9 cellular contexts compared by ENCODE assay signal in the genomic region with DNA sequence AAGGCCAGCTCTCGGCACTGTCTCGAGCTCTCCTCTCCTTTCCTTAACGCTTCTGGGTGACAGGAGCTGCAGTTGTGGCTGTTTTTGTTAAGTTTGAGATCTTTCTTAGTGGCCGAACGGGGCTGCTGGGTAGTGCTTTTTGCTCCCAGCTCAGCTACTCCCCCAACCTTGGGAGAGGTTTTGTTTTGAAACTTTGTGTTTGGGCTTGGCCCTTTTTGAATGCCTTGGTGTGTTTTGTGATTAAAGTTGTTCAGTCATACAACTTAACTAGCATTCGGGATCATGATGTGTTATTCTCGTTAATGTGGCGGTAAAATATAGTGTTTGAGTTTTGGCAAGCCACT. TPM values are rescaled to one million over a fixed set of nuclear protein-coding genes. Genes with fewer than 3 reads are reported as not detected.
DNase-seq lines count a peak whose midpoint lies in the region; ATAC-seq, FAIRE-seq and TF ChIP-seq lines count a peak whose summit lies in the region.
"Had no signal": no experiment of that assay in that cellular context is flagged by ENCODE, and none has a peak within 500 bp of the region (broad histone marks: within the 10 kb centered on the region; RNA-seq: fewer than 3 reads in every experiment).

No MANE protein-coding gene starts in this region.

- H3K9me1 ChIP-seq in IMR-90 (ENCODE audit: insufficient read depth, low read length) (0 out of 2 replicates have a peak, but pooled peaks cover 2% of the 10 kb centered on the region), K562 (ENCODE audit: control insufficient read depth, insufficient read depth, low read length) (no peaks in the 10 kb centered on the region)

- peaks cover 4% of the 10 kb centered on the region for H3K9me3 ChIP-seq in IMR-90 (ENCODE audit: control insufficient read depth, insufficient read depth, low read length)
- H3K9me3 ChIP-seq in K562 (replicated peaks; ENCODE audit: control insufficient read depth, insufficient read depth, low read depth, low read length) = peaks cover 5% of the 10 kb centered on the region
- no peaks in the 10 kb centered on the region for H3K9me3 ChIP-seq in liver (ENCODE audit: control insufficient read depth in 4 of 4, low read length in 3 of 4)
- no peaks in the 10 kb centered on the region for H3K9me3 ChIP-seq in transverse colon

- H3K56ac ChIP-seq in IMR-90 (ENCODE audit: extremely low read depth, insufficient read depth, low read length) = peak overlapping the region; percentile 67; the same call in 1 of the 2 replicates

- H3K9ac ChIP-seq in IMR-90 (ENCODE audit: low read depth, low read length) (peak overlapping the region; percentile 76), K562 (ENCODE audit: insufficient read depth in 1 of 2, low read depth in 2 of 2, low read length in 2 of 2) (peak overlapping the region; percentile 97), liver (ENCODE audit: low read depth in 1 of 2, low read length in 2 of 2) (peak overlapping the region; percentile 86 to 97)

- peak overlapping the region; percentile 53 for H3K14ac ChIP-seq in IMR-90 (replicated peaks; ENCODE audit: low read depth, low read length)

- dilution Hi-C loops in IMR-90 (cut with HindIII; ENCODE audit: low sequenced_read_pairs, unreplicated experiment) = no loop called here

- no peak overlapping the region for H2BK120ac ChIP-seq in IMR-90 (ENCODE audit: low read depth, low read length)

- H4K91ac ChIP-seq in IMR-90 (ENCODE audit: insufficient read depth, low read depth, low read length) = peak overlapping the region; percentile 21; the same call in 1 of the 2 replicates

- peaks cover 39% of the 10 kb centered on the region for H4K20me1 ChIP-seq in IMR-90 (ENCODE audit: insufficient read depth, low read length)
- peaks cover 20% of the 10 kb centered on the region for H4K20me1 ChIP-seq in K562 (replicated peaks; ENCODE audit: control insufficient read depth, insufficient read depth, low read length)

- intact Hi-C loops in IMR-90 (cut with micrococcal nuclease) = no loop called here
- intact Hi-C loops in K562 (cut with micrococcal nuclease) = loop anchor here (2.0 to 5.0 kb wide), 2 partner anchors 15 to 171 kb away; partner anchors contain the start of gene FAM53C
- intact Hi-C loops in transverse colon (cut with DNase I; ENCODE audit: low total_unique reads) = no loop called here

- H2BK15ac ChIP-seq in IMR-90 (ENCODE audit: low read depth, low read length) = no peak overlapping the region

- TF ChIP-seq POLR2A in IMR-90 (IDR thresholded peaks at IDR 0.05; ENCODE audit: low read depth, low read length) = no peak; the same call in 1 of the 2 replicates
- no peak for TF ChIP-seq POLR2A in K562 (conservative IDR thresholded peaks at IDR 0.05)
- TF ChIP-seq POLR2A in transverse colon (IDR thresholded peaks at IDR 0.05) = peak; percentile 65

- peak; percentile 57 for DNase-seq in AG20443 (ENCODE audit: low spot score)
- no peak for DNase-seq in IMR-90
- no peak for DNase-seq in K562 (ENCODE audit: extremely low read depth in 1 of 4, low spot score in 3 of 4)
- DNase-seq in transverse colon = no peak
- no peak for DNase-seq in NCI-H2107 (lab: John Stamatoyannopoulos, UW)

- CTCF ChIA-PET in IMR-90 (lab: Yijun Ruan, JAX) = interaction anchor here (0.8 to 2.8 kb wide), 5 partner anchors 12 to 159 kb away, joined by 3 to 24 read pairs (median 4); no protein-coding TSS in a partner anchor
- CTCF ChIA-PET in K562 (lab: Yijun Ruan, JAX; ENCODE audit: low intra/inter-chr PET ratio) = interaction anchor here (0.6 to 2.6 kb wide), 2 partner anchors 15 to 90 kb away, joined by 4 to 31 read pairs; partner anchors contain the start of gene FAM53C

- peak overlapping the region; percentile 40; the same call in 1 of the 2 replicates for H4K5ac ChIP-seq in IMR-90 (ENCODE audit: low read depth, low read length)

- H3K4me3 ChIP-seq in IMR-90 (ENCODE audit: insufficient read depth, low read depth, low read length) = peak overlapping the region; percentile 73
- H3K4me3 ChIP-seq in K562 = peak overlapping the region; percentile 96
- peak overlapping the region; percentile 87 to 99 (median 90) for H3K4me3 ChIP-seq in liver (ENCODE audit: low read depth in 1 of 3, low read length in 3 of 3)
- peak overlapping the region; percentile 90 to 100 (median 97) for H3K4me3 ChIP-seq in transverse colon

- ATAC-seq in IMR-90 (ENCODE audit: low read depth) (no peak), K562 (no peak), GM21619 (IDR thresholded peaks at IDR 0.05; ENCODE audit: unreplicated experiment) (no peak), esophagus mucosa (no peak)

- peak overlapping the region; percentile 55; the same call in 1 of the 2 replicates for H3K4ac ChIP-seq in IMR-90 (ENCODE audit: low read depth, low read length)

- FAIRE-seq in K562 (lab: Jason Lieb, UNC) = peak; percentile 85
- FAIRE-seq: islet of Langerhans had no signal

- peaks cover 6 to 27% of the 10 kb centered on the region in 2 experiments; a peak in 3 of 4 replicates for H3K79me1 ChIP-seq in IMR-90 (ENCODE audit: low read depth in 1 of 2, low read length in 2 of 2)

- peak overlapping the region in 1 of 2 experiments; percentile 61; a peak in 1 of 4 replicates for H4K8ac ChIP-seq in IMR-90 (ENCODE audit: low read depth in 2 of 2, low read length in 2 of 2)

- no peak for TF ChIP-seq CTCF in IMR-90 (conservative IDR thresholded peaks at IDR 0.05; ENCODE audit: low read depth, low read length)
- no peak for TF ChIP-seq CTCF in K562 (IDR thresholded peaks at IDR 0.05 in 2 of 3, conservative IDR thresholded peaks at IDR 0.05 in 1 of 3; ENCODE audit: insufficient read depth in 2 of 3, low read depth in 1 of 3, low read length in 3 of 3)
- TF ChIP-seq CTCF in liver (IDR thresholded peaks at IDR 0.05; ENCODE audit: low read depth, low read length, missing input control) = no peak
- TF ChIP-seq CTCF in transverse colon (IDR thresholded peaks at IDR 0.05) = no peak

- BruUV-seq in IMR-90 (replicated peaks; lab: Mats Ljungman, UMichigan) (no TSS peak), K562 (replicated peaks; lab: Mats Ljungman, UMichigan) (no TSS peak)

- peak overlapping the region; percentile 86 for H2BK5ac ChIP-seq in IMR-90 (ENCODE audit: low read depth, low read length, poor library complexity, severe bottlenecking)

- 0% methylated on average over 1 of the region's 8 CpGs; no CpG with 5 or more reads in 1 of the 2 experiments for WGBS in IMR-90 (ENCODE audit: extremely low coverage in 2 of 2, insufficient read length in 1 of 2), 2 experiments
- WGBS in K562 (ENCODE audit: insufficient coverage, low coverage, missing lambda C conversion rate) = 0% methylated on average over 8 of the region's 8 CpGs
- 1% methylated on average over 8 of the region's 8 CpGs for WGBS in liver
- WGBS in transverse colon (ENCODE audit: low coverage in 1 of 2), 2 donors = 0 to 1% methylated on average over 3 to 8 of the region's 8 CpGs

- H3K79me2 ChIP-seq in K562 (ENCODE audit: control insufficient read depth, insufficient read depth, low read length) = peaks cover 59% of the 10 kb centered on the region

- H3K27me3 ChIP-seq in IMR-90 (ENCODE audit: control insufficient read depth, insufficient read depth, low read length) (no peaks in the 10 kb centered on the region), K562 (ENCODE audit: control insufficient read depth in 2 of 2, insufficient read depth in 2 of 2, low read length in 2 of 2) (no peaks in the 10 kb centered on the region), liver (ENCODE audit: control insufficient read depth in 4 of 4, insufficient read depth in 4 of 4, low read length in 3 of 4) (no peaks in the 10 kb centered on the region), transverse colon (no peaks in the 10 kb centered on the region)

- H3K18ac ChIP-seq in IMR-90 (ENCODE audit: low read depth, low read length) = no peak overlapping the region; the same call in none of the 2 replicates

- H2AK5ac ChIP-seq in IMR-90 (ENCODE audit: low read depth, low read length) = no peak overlapping the region

- H3K4me1 ChIP-seq in IMR-90 (ENCODE audit: control insufficient read depth, insufficient read depth, low read length) (peaks cover 2% of the 10 kb centered on the region; the same call in 1 of the 2 replicates), K562 (replicated peaks in 1 of 2; ENCODE audit: control insufficient read depth in 2 of 2, insufficient read depth in 2 of 2, low read length in 2 of 2) (peaks cover 6 to 15% of the 10 kb centered on the region in 2 experiments; a peak in 4 of 5 replicates), liver (ENCODE audit: control insufficient read depth in 4 of 4, insufficient read depth in 4 of 4, low read length in 3 of 4) (peaks cover 4 to 20% (median 18%) of the 10 kb centered on the region in 4 donors), transverse colon (peaks cover 16 to 25% (median 22%) of the 10 kb centered on the region in 4 donors)

- H3K4me2 ChIP-seq in IMR-90 (ENCODE audit: low read depth, low read length) = peak overlapping the region; percentile 89
- peak overlapping the region; percentile 84 for H3K4me2 ChIP-seq in K562 (ENCODE audit: insufficient read depth, low read length)

- H3K27ac ChIP-seq in IMR-90 (ENCODE audit: insufficient read depth, low read length) = peak overlapping the region; percentile 78
- peak overlapping the region; percentile 93 for H3K27ac ChIP-seq in K562 (ENCODE audit: extremely low read depth, low read depth, low read length)
- peak overlapping the region; percentile 89 to 92 for H3K27ac ChIP-seq in liver (ENCODE audit: low read depth in 1 of 2, low read length in 2 of 2)
- H3K27ac ChIP-seq in transverse colon = peak overlapping the region; percentile 98 to 100 (median 99)

- TF ChIP-seq RAD21 in IMR-90 (IDR thresholded peaks at IDR 0.05; ENCODE audit: low read length) (no peak), K562 (CRISPR knock-in tag; conservative IDR thresholded peaks at IDR 0.05 in 1 of 2, IDR thresholded peaks at IDR 0.05 in 1 of 2) (no peak), liver (IDR thresholded peaks at IDR 0.05) (no peak)

- in situ Hi-C loops in IMR-90 (cut with MboI; ENCODE audit: low sequenced_read_pairs) (no loop called here), K562 (cut with MboI) (no loop called here), transverse colon (cut with MboI; ENCODE audit: low pct_ligation_motif_present in 1 of 4, low pct_unique_long_range_greater_than_20kb in 1 of 4, low sequenced_read_pairs in 3 of 4) (no loop called here)

- H2AFZ ChIP-seq in IMR-90 (replicated peaks; ENCODE audit: low read length, poor library complexity) (peak overlapping the region; percentile 82), K562 (ENCODE audit: low read depth, low read length) (peak overlapping the region; percentile 69)

- peak overlapping the region; percentile 56 for H2AK9ac ChIP-seq in IMR-90 (replicated peaks; ENCODE audit: low read depth, low read length, poor library complexity)

- TF ChIP-seq EP300 in K562 (IDR thresholded peaks at IDR 0.05; ENCODE audit: low read length) = no peak
- no peak for TF ChIP-seq EP300 in transverse colon (IDR thresholded peaks at IDR 0.05; ENCODE audit: low read depth)

- H3K23ac ChIP-seq in IMR-90 (ENCODE audit: low read depth, low read length) = peak overlapping the region; percentile 90

- no peak overlapping the region for H2BK20ac ChIP-seq in IMR-90 (ENCODE audit: low read depth, low read length)

- POLR2A ChIA-PET in IMR-90 (lab: Charles Lee; ENCODE audit: unreplicated experiment) = no interaction called here
- POLR2A ChIA-PET in K562 (lab: Yijun Ruan, JAX) = interaction anchor here (0.6 to 10.3 kb wide), 15 partner anchors 8 to 1123 kb away, joined by 3 to 416 read pairs (median 6); partner anchors contain the start of genes BRD8, CDC23, CDC25C and EGR1

- H3K36me3 ChIP-seq in IMR-90 (ENCODE audit: control insufficient read depth, insufficient read depth, low read length) (peaks cover 9% of the 10 kb centered on the region), K562 (ENCODE audit: control insufficient read depth, insufficient read depth, low read length) (peaks cover 18% of the 10 kb centered on the region; the same call in 2 of the 3 replicates), liver (ENCODE audit: control insufficient read depth in 4 of 4, insufficient read depth in 3 of 4, low read depth in 1 of 4, low read length in 3 of 4) (peaks cover 0 to 2% (median 0%) of the 10 kb centered on the region in 4 donors), transverse colon (peaks cover 0 to 1% (median 0%) of the 10 kb centered on the region in 4 donors)

RNA-seq across cellular contexts. Expression of gene KDM3B, which starts 1.0 kb away (rescaled TPM):
- total RNA-seq in IMR-90 (2012; rRNA removed) (35.8 and 36.7 TPM in 2 replicates), K562 (2014; rRNA removed) (34.5 and 38.0 TPM in 2 replicates), K562 (2014; rRNA removed; fragmentation: Illumina TruSeq; extraction: Trizol) (51.6 and 65.4 TPM in 2 replicates), K562 (2015; rRNA removed; fragmentation: Illumina TruSeq; extraction: Trizol) (48.8 and 51.2 TPM in 2 replicates), K562 (2021) (54.8 and 62.7 TPM in 2 replicates), liver (10 to 100 TPM; 29.2 to 39.6 TPM), transverse colon (100 to 1,000 TPM in 1 of 4 donors, 10 to 100 TPM in 3; 60.8 to 101 (median 76.6) TPM), esophagus mucosa (32.1 TPM)
- polyA plus RNA-seq in IMR-90 (2012; rRNA removed) (17.1 and 19.4 TPM in 2 replicates), K562 (2011; rRNA removed) (41.9 and 49.6 TPM in 2 replicates), K562 (2014; fragmentation: Illumina TruSeq; extraction: Trizol) (61.8 and 62.8 TPM in 2 replicates), K562 (2014; fragmentation: Nextera tagmentation; extraction: Ambion mirVana) (10 to 100 TPM; 13.8 to 15.0 TPM), K562 (2014; rRNA removed) (38.3 and 40.4 TPM in 2 replicates), liver (1 to 10 TPM; 6.8 to 8.4 TPM)
- 5.8 and 7.3 TPM in 2 replicates for polyA plus RNA-seq in IMR-90 (2012; cell fraction: cytosol; rRNA removed)
- polyA plus RNA-seq in IMR-90 (2012; cell fraction: nucleus; rRNA removed; ENCODE audit: low replicate concordance) = 8.0 and 37.0 TPM in 2 replicates
- 130 and 189 TPM in 2 replicates for total RNA-seq in K562 (2011; cell fraction: chromatin; rRNA removed; ENCODE audit: low replicate concordance)
- 54.5 and 69.0 TPM in 2 replicates for total RNA-seq in K562 (2011; cell fraction: nucleolus; rRNA removed)
- 74.8 and 83.1 TPM in 2 replicates for total RNA-seq in K562 (2011; cell fraction: nucleoplasm; rRNA removed)
- polyA plus RNA-seq in K562 (2011; cell fraction: cytosol; rRNA removed) = 18.9 and 27.7 TPM in 2 replicates
- polyA plus RNA-seq in K562 (2011; cell fraction: nucleus; rRNA removed) = 44.4 and 52.8 TPM in 2 replicates
- 40.9 and 44.5 TPM in 2 replicates for polyA plus RNA-seq in K562 (2012)
- polyA minus RNA-seq in K562 (2011; rRNA and poly(A)+ RNA removed) = 95.2 and 126 TPM in 2 replicates
- polyA minus RNA-seq in K562 (2011; cell fraction: cytosol; rRNA and poly(A)+ RNA removed) = 49.3 and 51.5 TPM in 2 replicates
- polyA minus RNA-seq in K562 (2011; cell fraction: nucleus; rRNA and poly(A)+ RNA removed) = 22.1 and 37.5 TPM in 2 replicates

RNA-seq across cellular contexts. Expression of gene FAM53C, which starts 15.5 kb away (rescaled TPM):
- total RNA-seq in IMR-90 (2012; rRNA removed) (21.5 and 23.1 TPM in 2 replicates), K562 (2014; rRNA removed) (27.8 and 32.3 TPM in 2 replicates), K562 (2014; rRNA removed; fragmentation: Illumina TruSeq; extraction: Trizol) (21.6 and 22.0 TPM in 2 replicates), K562 (2015; rRNA removed; fragmentation: Illumina TruSeq; extraction: Trizol) (24.2 and 24.4 TPM in 2 replicates), K562 (2021) (34.6 and 38.5 TPM in 2 replicates), liver (10 to 100 TPM; 11.1 to 16.9 TPM), transverse colon (10 to 100 TPM in 3 of 4 donors, 1 to 10 TPM in 1; 5.2 to 27.7 (median 14.0) TPM), esophagus mucosa (12.6 TPM)
- polyA plus RNA-seq in IMR-90 (2012; rRNA removed) (25.6 and 27.5 TPM in 2 replicates), K562 (2011; rRNA removed) (29.8 and 35.4 TPM in 2 replicates), K562 (2014; fragmentation: Illumina TruSeq; extraction: Trizol) (30.0 and 37.3 TPM in 2 replicates), K562 (2014; fragmentation: Nextera tagmentation; extraction: Ambion mirVana) (10 to 100 TPM in 1 of 2 experiments, 1 to 10 TPM in 1; 9.7 to 11.1 TPM), K562 (2014; rRNA removed) (24.1 and 25.2 TPM in 2 replicates), liver (1 to 10 TPM; 4.2 to 6.6 TPM)
- 11.1 and 15.5 TPM in 2 replicates for polyA plus RNA-seq in IMR-90 (2012; cell fraction: cytosol; rRNA removed)
- polyA plus RNA-seq in IMR-90 (2012; cell fraction: nucleus; rRNA removed; ENCODE audit: low replicate concordance) = 28.5 and 38.9 TPM in 2 replicates
- 66.4 and 73.2 TPM in 2 replicates for total RNA-seq in K562 (2011; cell fraction: chromatin; rRNA removed; ENCODE audit: low replicate concordance)
- total RNA-seq in K562 (2011; cell fraction: nucleolus; rRNA removed) = 47.4 and 56.7 TPM in 2 replicates
- 59.0 and 85.2 TPM in 2 replicates for total RNA-seq in K562 (2011; cell fraction: nucleoplasm; rRNA removed)
- polyA plus RNA-seq in K562 (2011; cell fraction: cytosol; rRNA removed) = 30.8 and 34.3 TPM in 2 replicates
- 50.4 and 51.1 TPM in 2 replicates for polyA plus RNA-seq in K562 (2011; cell fraction: nucleus; rRNA removed)
- polyA plus RNA-seq in K562 (2012) = 27.2 and 33.5 TPM in 2 replicates
- polyA minus RNA-seq in K562 (2011; rRNA and poly(A)+ RNA removed) = 34.5 and 38.7 TPM in 2 replicates
- polyA minus RNA-seq in K562 (2011; cell fraction: cytosol; rRNA and poly(A)+ RNA removed) = 23.4 and 24.0 TPM in 2 replicates
- 16.0 and 25.7 TPM in 2 replicates for polyA minus RNA-seq in K562 (2011; cell fraction: nucleus; rRNA and poly(A)+ RNA removed)

RNA-seq across cellular contexts. Expression of gene CDC25C, which starts 21.9 kb away (rescaled TPM):
- 7.5 and 8.2 TPM in 2 replicates for total RNA-seq in IMR-90 (2012; rRNA removed)
- 6.9 and 7.3 TPM in 2 replicates for polyA plus RNA-seq in IMR-90 (2012; rRNA removed)
- 1.3 and 4.8 TPM in 2 replicates for polyA plus RNA-seq in IMR-90 (2012; cell fraction: cytosol; rRNA removed)
- 1.7 and 3.6 TPM in 2 replicates for polyA plus RNA-seq in IMR-90 (2012; cell fraction: nucleus; rRNA removed; ENCODE audit: low replicate concordance)
- 53.6 and 67.9 TPM in 2 replicates for total RNA-seq in K562 (2011; cell fraction: chromatin; rRNA removed; ENCODE audit: low replicate concordance)
- total RNA-seq in K562 (2011; cell fraction: nucleolus; rRNA removed) = 36.5 and 42.0 TPM in 2 replicates
- 44.7 and 47.3 TPM in 2 replicates for total RNA-seq in K562 (2011; cell fraction: nucleoplasm; rRNA removed)
- 19.1 and 19.5 TPM in 2 replicates for total RNA-seq in K562 (2014; rRNA removed)
- total RNA-seq in K562 (2014; rRNA removed; fragmentation: Illumina TruSeq; extraction: Trizol) = 32.3 and 41.4 TPM in 2 replicates
- 22.5 and 23.1 TPM in 2 replicates for total RNA-seq in K562 (2015; rRNA removed; fragmentation: Illumina TruSeq; extraction: Trizol)
- total RNA-seq in K562 (2021) = 18.2 and 19.6 TPM in 2 replicates
- polyA plus RNA-seq in K562 (2011; rRNA removed) = 62.1 and 63.7 TPM in 2 replicates
- 20.8 and 34.2 TPM in 2 replicates for polyA plus RNA-seq in K562 (2011; cell fraction: cytosol; rRNA removed)
- 28.3 and 39.5 TPM in 2 replicates for polyA plus RNA-seq in K562 (2011; cell fraction: nucleus; rRNA removed)
- polyA plus RNA-seq in K562 (2012) = 16.0 and 26.9 TPM in 2 replicates
- polyA plus RNA-seq in K562 (2014; fragmentation: Illumina TruSeq; extraction: Trizol) = 30.1 and 31.9 TPM in 2 replicates
- 10 to 100 TPM; 32.2 to 50.4 TPM for polyA plus RNA-seq in K562 (2014; fragmentation: Nextera tagmentation; extraction: Ambion mirVana)
- 25.7 and 29.3 TPM in 2 replicates for polyA plus RNA-seq in K562 (2014; rRNA removed)
- polyA minus RNA-seq in K562 (2011; rRNA and poly(A)+ RNA removed) = 36.9 and 39.8 TPM in 2 replicates
- 11.8 and 15.7 TPM in 2 replicates for polyA minus RNA-seq in K562 (2011; cell fraction: cytosol; rRNA and poly(A)+ RNA removed)
- 16.7 and 32.9 TPM in 2 replicates for polyA minus RNA-seq in K562 (2011; cell fraction: nucleus; rRNA and poly(A)+ RNA removed)
- 1 to 10 TPM in 1 of 2 donors, not detected in 1; 6.9 TPM for total RNA-seq in liver
- polyA plus RNA-seq in liver = under 1 TPM; 0.49 to 0.59 TPM
- total RNA-seq in transverse colon = 1 to 10 TPM in 1 of 4 donors, under 1 TPM in 2, not detected in 1; 0.32 to 2.8 (median 0.68) TPM
- total RNA-seq in esophagus mucosa = 2.7 TPM
